1 cellular context compared by ENCODE assay signal in genomic region chr19:58362272-58362994, GRCh38.
A peak's percentile ranks its signal among the peaks of the same experiment; 100 is the strongest.
TF ChIP-seq lines count a peak whose summit lies in the region.

ZNF497 (minus strand) TSS chr19:58362751; CDS start chr19:58357635, 5,116 bp downstream.

TF ChIP-seq in HEK293, 187 proteins besides CTCF, POLR2A, EP300 and RAD21 (continued from another document):
- TF ChIP-seq ZNF704 (tag by site-specific recombination; IDR thresholded peaks at IDR 0.05) = no peak
- peak; percentile 49; the same call in 1 of the 2 replicates for TF ChIP-seq KLF17 (tag by site-specific recombination; IDR thresholded peaks at IDR 0.05)
- peak; percentile 96 for TF ChIP-seq ZBTB11 (tag by site-specific recombination; conservative IDR thresholded peaks at IDR 0.05; ENCODE audit: low read depth)
- peak; percentile 73 for TF ChIP-seq KLF16 (tag by site-specific recombination; IDR thresholded peaks at IDR 0.05)
- no peak for TF ChIP-seq REPIN1 (tag by site-specific recombination; IDR thresholded peaks at IDR 0.05; ENCODE audit: low read depth)
- TF ChIP-seq ZNF837 (tag by site-specific recombination; IDR thresholded peaks at IDR 0.05) = no peak
- peak; percentile 52; the same call in 1 of the 2 replicates for TF ChIP-seq ZNF639 (tag by site-specific recombination; IDR thresholded peaks at IDR 0.05)
TF ChIP-seq in HEK293: peak in this region for 63.
